In genomic region chr17:64146418-64147109, GRCh38 we compare ENCODE assay signal across 2 cellular contexts.
TF ChIP-seq lines count a peak whose summit lies in the region.

No MANE protein-coding gene starts in this region.

TF ChIP-seq in IMR-90, 13 proteins besides CTCF, POLR2A, EP300 and RAD21:
- TF ChIP-seq ELK1 (IDR thresholded peaks at IDR 0.05; ENCODE audit: borderline replicate concordance, low read depth, low read length) (no peak), SMC3 (IDR thresholded peaks at IDR 0.05; ENCODE audit: low read depth, low read length) (no peak), NFE2L2 (IDR thresholded peaks at IDR 0.05; ENCODE audit: low read depth, low read length) (no peak), MAZ (IDR thresholded peaks at IDR 0.05; ENCODE audit: borderline replicate concordance, low read depth, low read length) (no peak), USF2 (IDR thresholded peaks at IDR 0.05; ENCODE audit: low read depth, low read length) (no peak), FOS (IDR thresholded peaks at IDR 0.05; ENCODE audit: low read depth, low read length) (no peak), MXI1 (IDR thresholded peaks at IDR 0.05; ENCODE audit: borderline replicate concordance, low read depth, low read length) (peak; percentile 8; the same call in 1 of the 2 replicates)

TF ChIP-seq in GM12878, 131 proteins besides CTCF, POLR2A, EP300 and RAD21 (continues in another document):
- TF ChIP-seq SIN3A (IDR thresholded peaks at IDR 0.05; ENCODE audit: low read depth, low read length) (no peak), ZNF217 (IDR thresholded peaks at IDR 0.05) (no peak), SMAD1 (IDR thresholded peaks at IDR 0.05; ENCODE audit: low read depth, partially characterized antibody) (no peak), PKNOX1 (IDR thresholded peaks at IDR 0.05) (no peak), SIX5 (IDR thresholded peaks at IDR 0.05; ENCODE audit: low read depth, low read length, severe bottlenecking) (no peak), ATF2 (IDR thresholded peaks at IDR 0.05; ENCODE audit: low read length) (no peak), STAT3 (IDR thresholded peaks at IDR 0.05; ENCODE audit: low read depth, low read length) (no peak), RFX5 (IDR thresholded peaks at IDR 0.05; ENCODE audit: low read depth, low read length) (no peak), PML (IDR thresholded peaks at IDR 0.05; ENCODE audit: low read length) (peak; percentile 78; the same call in 1 of the 2 replicates), WRNIP1 (IDR thresholded peaks at IDR 0.05; ENCODE audit: borderline replicate concordance, low read depth, low read length) (0 out of 2 replicates have a peak, but pooled peaks have one; percentile 78), YBX1 (IDR thresholded peaks at IDR 0.05) (no peak), ZBTB33 (IDR thresholded peaks at IDR 0.05) (no peak), PBX3 (IDR thresholded peaks at IDR 0.05; ENCODE audit: insufficient replicate concordance, low read depth, low read length) (no peak), MEF2B (IDR thresholded peaks at IDR 0.05; ENCODE audit: partially characterized antibody, poor library complexity, severe bottlenecking) (no peak), SPI1 (IDR thresholded peaks at IDR 0.05; ENCODE audit: borderline replicate concordance, insufficient read depth, low read depth, low read length) (no peak), STAT1 (conservative IDR thresholded peaks at IDR 0.05) (no peak), IKZF1 (conservative IDR thresholded peaks at IDR 0.05) (no peak), CBX3 (IDR thresholded peaks at IDR 0.05; ENCODE audit: borderline replicate concordance, low read depth) (no peak), POLR2AphosphoS2 (IDR thresholded peaks at IDR 0.05; ENCODE audit: low read depth, low read length) (peak; percentile 14; the same call in 1 of the 2 replicates), E2F4 (IDR thresholded peaks at IDR 0.05; ENCODE audit: low read depth, low read length) (0 out of 2 replicates have a peak, but pooled peaks have one; percentile 25), SMARCA5 (IDR thresholded peaks at IDR 0.05) (no peak), MYC (IDR thresholded peaks at IDR 0.05; ENCODE audit: insufficient read depth, insufficient read length, insufficient replicate concordance, low read length, severe bottlenecking) (no peak), SMC3 (IDR thresholded peaks at IDR 0.05; ENCODE audit: borderline replicate concordance, low read length) (no peak), PAX8 (IDR thresholded peaks at IDR 0.05) (no peak), ZNF24 (IDR thresholded peaks at IDR 0.05) (no peak), CHD4 (IDR thresholded peaks at IDR 0.05) (no peak), MLLT1 (IDR thresholded peaks at IDR 0.05) (no peak), PRDM15 (CRISPR knock-in tag; IDR thresholded peaks at IDR 0.05) (no peak), RELA (IDR thresholded peaks at IDR 0.05; ENCODE audit: borderline replicate concordance, partially characterized antibody) (no peak), IKZF2 (IDR thresholded peaks at IDR 0.05) (no peak), SKIL (IDR thresholded peaks at IDR 0.05; ENCODE audit: low read depth, poor library complexity, severe bottlenecking) (no peak), NFXL1 (IDR thresholded peaks at IDR 0.05; ENCODE audit: borderline replicate concordance) (peak; percentile 18; the same call in 1 of the 2 replicates), NR2C2 (IDR thresholded peaks at IDR 0.05; ENCODE audit: borderline replicate concordance, control insufficient read depth, insufficient read length, low read depth) (no peak), HDGF (IDR thresholded peaks at IDR 0.05) (no peak), USF2 (IDR thresholded peaks at IDR 0.05; ENCODE audit: borderline replicate concordance, low read depth, low read length) (no peak), NRF1 (conservative IDR thresholded peaks at IDR 0.05; ENCODE audit: low read depth, low read length) (no peak), RCOR1 (conservative IDR thresholded peaks at IDR 0.05; ENCODE audit: low read depth, low read length) (no peak), EZH2 (IDR thresholded peaks at IDR 0.05; ENCODE audit: borderline replicate concordance, control insufficient read depth, low read depth, low read length) (no peak), ZSCAN29 (IDR thresholded peaks at IDR 0.05) (no peak), MXI1 (IDR thresholded peaks at IDR 0.05; ENCODE audit: low read depth, low read length) (peak; percentile 21), E2F8 (IDR thresholded peaks at IDR 0.05; ENCODE audit: low read depth, partially characterized antibody) (no peak), FOXM1 (IDR thresholded peaks at IDR 0.05; ENCODE audit: low read depth, low read length) (no peak)
